Comparison of ENCODE assay signal across 8 cellular contexts in the genomic region with DNA sequence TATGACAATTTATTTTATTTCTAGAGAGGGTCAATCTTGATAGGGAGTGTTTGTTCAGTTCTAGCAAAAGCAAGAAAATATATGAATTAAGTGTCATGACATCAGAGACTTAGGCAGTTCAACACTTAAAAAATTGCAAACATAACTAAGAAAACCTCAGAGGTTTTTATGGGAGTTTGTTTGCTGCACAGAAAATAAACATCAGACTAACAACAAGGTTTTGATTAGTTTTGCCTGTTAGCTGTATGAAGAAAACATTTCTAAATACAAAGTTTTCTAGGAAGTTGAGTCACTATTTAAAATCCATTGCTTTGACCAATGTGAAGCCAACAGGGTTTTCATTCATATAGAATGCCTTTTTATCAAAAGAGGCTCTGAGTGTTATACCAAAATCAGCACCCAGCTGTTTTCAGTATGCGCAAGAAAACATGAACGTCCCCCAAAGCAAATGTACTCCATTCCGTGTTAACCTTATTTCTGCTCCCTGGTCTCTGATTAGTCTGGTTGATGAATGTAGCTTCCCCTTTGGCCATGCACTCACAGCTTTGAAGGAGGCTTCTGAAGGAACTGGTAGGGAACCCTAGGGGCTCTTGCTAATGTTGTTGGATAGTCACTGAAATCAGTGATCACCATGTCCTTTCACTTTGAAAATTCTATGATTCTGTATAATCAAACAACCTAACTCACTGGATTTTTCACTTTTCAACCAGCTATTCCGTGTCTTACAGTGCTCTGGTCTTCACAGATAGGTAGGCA.
DNase-seq lines count a peak whose midpoint lies in the region; ATAC-seq and TF ChIP-seq lines count a peak whose summit lies in the region.

No MANE protein-coding gene starts in this region.

- H3K79me2 ChIP-seq in fibroblast of lung (ENCODE audit: control insufficient read depth, insufficient read depth, low read length): no peaks in the 10 kb centered on the region

- intact Hi-C loops in ascending aorta (cut with DNase I): no loop called here

- POLR2A ChIA-PET in HEK293T (lab: Yijun Ruan, JAX): interaction anchor here (0.9 to 1.4 kb wide), 2 partner anchors 85 to 89 kb away, joined by 3 to 4 read pairs; partner anchors contain the start of gene TSEN2

- H4K20me1 ChIP-seq in fibroblast of lung (ENCODE audit: control insufficient read depth, extremely low read depth, insufficient read depth, low read length): no peaks in the 10 kb centered on the region

- H3K4me2 ChIP-seq in fibroblast of lung (ENCODE audit: extremely low read depth, insufficient read depth, low read length): peak overlapping the region; percentile 21

- H3K36me3 ChIP-seq in fibroblast of lung (ENCODE audit: control insufficient read depth, insufficient read depth, low read length): no peaks in the 10 kb centered on the region
- H3K36me3 ChIP-seq in ascending aorta: no peaks in the 10 kb centered on the region

- DNase-seq in fibroblast of lung (ENCODE audit: low read depth in 2 of 2) (peak in 1 of 2 donors; percentile 41), HEK293T (ENCODE audit: extremely low spot score) (no peak), ascending aorta (ENCODE audit: low spot score in 2 of 2) (no peak), NCI-H524 treated with DMSO at 0.1 percent for 48 hours (lab: John Stamatoyannopoulos, UW) (no peak), NCI-H345 treated with DMSO at 0.1 percent for 48 hours (lab: John Stamatoyannopoulos, UW; ENCODE audit: unreplicated experiment) (no peak)

- H3K4me1 ChIP-seq in fibroblast of lung (ENCODE audit: control insufficient read depth, extremely low read depth, insufficient read depth, low read length): peaks cover 6% of the 10 kb centered on the region
- H3K4me1 ChIP-seq in ascending aorta: no peaks in the 10 kb centered on the region

- TF ChIP-seq CTCF in fibroblast of lung (conservative IDR thresholded peaks at IDR 0.05 in 1 of 2, IDR thresholded peaks at IDR 0.05 in 1 of 2; ENCODE audit: low read depth in 1 of 2, low read length in 2 of 2): no peak
- TF ChIP-seq CTCF in ascending aorta (IDR thresholded peaks at IDR 0.05): no peak

- H3K4me3 ChIP-seq in fibroblast of lung (replicated peaks in 1 of 4; ENCODE audit: control extremely low read depth in 1 of 4, insufficient read depth in 1 of 4, low read depth in 3 of 4, low read length in 4 of 4) (no peak overlapping the region), ascending aorta (no peak overlapping the region)

- ATAC-seq in GM18858 (IDR thresholded peaks at IDR 0.05; ENCODE audit: unreplicated experiment): peak; percentile 11
- ATAC-seq in GM21529 (IDR thresholded peaks at IDR 0.05; ENCODE audit: unreplicated experiment): peak; percentile 18
- ATAC-seq in HG03520 (IDR thresholded peaks at IDR 0.05; ENCODE audit: unreplicated experiment): peak; percentile 3

- CTCF ChIA-PET in HEK293T (lab: Yijun Ruan, JAX): no interaction called here

- H3K27ac ChIP-seq in fibroblast of lung (ENCODE audit: insufficient read depth, low read length): no peak overlapping the region
- no peak overlapping the region for H3K27ac ChIP-seq in ascending aorta

- no peak overlapping the region for H2AFZ ChIP-seq in fibroblast of lung (ENCODE audit: low read length)

- H3K9me3 ChIP-seq in fibroblast of lung (ENCODE audit: control insufficient read depth, insufficient read depth, low read depth, low read length) (no peaks in the 10 kb centered on the region), ascending aorta (no peaks in the 10 kb centered on the region)

- H3K27me3 ChIP-seq in fibroblast of lung (ENCODE audit: control insufficient read depth, insufficient read depth, low read length): no peaks in the 10 kb centered on the region
- no peaks in the 10 kb centered on the region for H3K27me3 ChIP-seq in ascending aorta

- H3K9ac ChIP-seq in fibroblast of lung (ENCODE audit: insufficient read depth, low read length): no peak overlapping the region

TF ChIP-seq in HEK293T, 16 proteins besides CTCF, POLR2A, EP300 and RAD21:
- TF ChIP-seq NFRKB (IDR thresholded peaks at IDR 0.05): no peak
- TF ChIP-seq HDGF (IDR thresholded peaks at IDR 0.05; ENCODE audit: borderline replicate concordance): no peak
- TF ChIP-seq FOXM1 (IDR thresholded peaks at IDR 0.05; ENCODE audit: borderline replicate concordance): no peak
- no peak for TF ChIP-seq FOXA1 (IDR thresholded peaks at IDR 0.05)
TF ChIP-seq in HEK293T: peak in this region for 0.
